ENCODE assay signal across 13 cellular contexts in the genomic region with DNA sequence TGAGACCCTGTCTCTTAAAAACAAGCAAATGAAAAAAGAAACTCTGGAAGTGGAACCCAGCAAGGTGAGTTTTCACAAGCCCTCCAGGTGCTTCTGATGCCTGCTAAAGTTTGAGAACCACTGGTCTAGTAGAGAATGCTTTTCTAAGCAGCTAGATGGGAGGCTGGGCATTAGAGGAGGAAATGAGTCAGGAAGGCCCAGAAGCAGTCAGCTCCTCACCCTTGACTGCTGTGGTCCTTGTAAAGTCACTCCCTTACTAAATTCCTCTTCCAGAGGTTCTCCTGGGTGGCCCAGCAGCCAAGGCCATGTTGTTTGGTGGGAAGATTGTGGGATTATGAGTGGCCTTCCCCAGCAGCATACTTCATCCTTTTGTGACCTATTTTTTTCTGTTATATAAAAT. TPM values are rescaled to one million over a fixed set of nuclear protein-coding genes. Genes with fewer than 3 reads are reported as not detected.
DNase-seq lines count a peak whose midpoint lies in the region; ATAC-seq and TF ChIP-seq lines count a peak whose summit lies in the region.
"Had no signal": no experiment of that assay in that cellular context is flagged by ENCODE, and none has a peak within 500 bp of the region (broad histone marks: within the 10 kb centered on the region; RNA-seq: fewer than 3 reads in every experiment).

No MANE protein-coding gene starts in this region.

- no peak overlapping the region for H3K9ac ChIP-seq in Loucy (ENCODE audit: low read depth, low read length, poor library complexity, severe bottlenecking)

- no peaks in the 10 kb centered on the region for H3K36me3 ChIP-seq in Loucy (ENCODE audit: insufficient read depth, low read length)
- H3K36me3 ChIP-seq in naive thymus-derived CD4-positive, alpha-beta T cell (ENCODE audit: control insufficient read depth in 2 of 3, insufficient read depth in 3 of 3, low read length in 3 of 3): no peaks in the 10 kb centered on the region
- H3K36me3 ChIP-seq: uterus had no signal

- H3K4me2 ChIP-seq in Loucy (ENCODE audit: low read depth, low read length, poor library complexity, severe bottlenecking): no peak overlapping the region

- H3K27ac Mint-ChIP-seq in naive thymus-derived CD4-positive, alpha-beta T cell: peak overlapping the region in 2 of 9 donors; percentile 21 to 38

- 0 out of 2 replicates have a peak overlapping the region, but pooled peaks have one; percentile 9 for H2AFZ ChIP-seq in Loucy (ENCODE audit: low read length)

- CTCF ChIA-PET in naive thymus-derived CD4-positive, alpha-beta T cell (lab: Charles Lee): no interaction called here

- H3K9me3 ChIP-seq in Loucy (ENCODE audit: insufficient read depth, low read depth, low read length): no peaks in the 10 kb centered on the region
- no peaks in the 10 kb centered on the region for H3K9me3 ChIP-seq in naive thymus-derived CD4-positive, alpha-beta T cell (ENCODE audit: control insufficient read depth in 2 of 3, low read length in 3 of 3)
- H3K9me3 ChIP-seq: uterus had no signal

- TF ChIP-seq CTCF in Loucy (conservative IDR thresholded peaks at IDR 0.05; ENCODE audit: low read length) (no peak), astrocyte of the cerebellum (IDR thresholded peaks at IDR 0.05; ENCODE audit: low read depth, low read length, missing control alignments) (no peak)

- H3K4me1 ChIP-seq in Loucy (ENCODE audit: insufficient read depth, low read length, poor library complexity, severe bottlenecking): peaks cover 10% of the 10 kb centered on the region
- H3K4me1 ChIP-seq in naive thymus-derived CD4-positive, alpha-beta T cell (ENCODE audit: control insufficient read depth in 2 of 2, insufficient read depth in 2 of 2, low read length in 2 of 2): no peaks in the 10 kb centered on the region
- H3K4me1 ChIP-seq: uterus had no signal

- POLR2A ChIA-PET in naive thymus-derived CD4-positive, alpha-beta T cell (lab: Charles Lee): interaction anchor here (1.1 kb wide), 1 partner anchor 19 kb away, joined by 3 read pairs; no protein-coding TSS in a partner anchor

- ATAC-seq in naive thymus-derived CD4-positive, alpha-beta T cell: peak; percentile 58
- no peak for ATAC-seq in GM18498 (IDR thresholded peaks at IDR 0.05; ENCODE audit: unreplicated experiment)
- ATAC-seq in GM21576 (IDR thresholded peaks at IDR 0.05; ENCODE audit: unreplicated experiment): no peak
- ATAC-seq: HepG2, right cardiac atrium had no signal

- no peaks in the 10 kb centered on the region for H3K79me2 ChIP-seq in Loucy (ENCODE audit: insufficient read depth, low read length)

- H3K9me3 Mint-ChIP-seq in naive thymus-derived CD4-positive, alpha-beta T cell: peaks cover 0 to 5% (median 0%) of the 10 kb centered on the region in 11 donors

- peaks cover 0 to 4% (median 0%) of the 10 kb centered on the region in 5 donors for H3K27me3 Mint-ChIP-seq in naive thymus-derived CD4-positive, alpha-beta T cell

- DNase-seq in GM03348 (ENCODE audit: low spot score): peak; percentile 66
- DNase-seq in astrocyte of the cerebellum (ENCODE audit: low read depth): peak; percentile 4
- no peak for DNase-seq in naive thymus-derived CD4-positive, alpha-beta T cell
- no peak for DNase-seq in SKM-1 (lab: John Stamatoyannopoulos, UW; ENCODE audit: unreplicated experiment)
- DNase-seq: cortex of kidney, DMS153, hippocampal formation, right cardiac atrium, uterus had no signal

- no peak overlapping the region for H3K27ac ChIP-seq in naive thymus-derived CD4-positive, alpha-beta T cell (ENCODE audit: low read depth, low read length)
- H3K27ac ChIP-seq: uterus had no signal

- no peaks in the 10 kb centered on the region for H3K36me3 Mint-ChIP-seq in naive thymus-derived CD4-positive, alpha-beta T cell

- H3K4me1 Mint-ChIP-seq in naive thymus-derived CD4-positive, alpha-beta T cell: peaks cover 0 to 24% (median 14%) of the 10 kb centered on the region in 7 donors

- in situ Hi-C loops in astrocyte of the cerebellum (cut with HindIII; ENCODE audit: low sequenced_read_pairs): no loop called here

- no peaks in the 10 kb centered on the region for H4K20me1 ChIP-seq in Loucy (ENCODE audit: insufficient read depth, low read length, poor library complexity, severe bottlenecking)

- no peaks in the 10 kb centered on the region for H3K9me2 ChIP-seq in Loucy (replicated peaks; ENCODE audit: low read depth, low read length)

- no peak overlapping the region for H3K4me3 ChIP-seq in Loucy (ENCODE audit: low read length, poor library complexity, severe bottlenecking)
- H3K4me3 ChIP-seq in astrocyte of the cerebellum (ENCODE audit: low read depth, low read length): no peak overlapping the region
- H3K4me3 ChIP-seq in naive thymus-derived CD4-positive, alpha-beta T cell (ENCODE audit: low read length): no peak overlapping the region
- H3K4me3 ChIP-seq: uterus had no signal

- H3K4me3 Mint-ChIP-seq in naive thymus-derived CD4-positive, alpha-beta T cell: no peak overlapping the region

- no peaks in the 10 kb centered on the region for H3F3A ChIP-seq in Loucy (ENCODE audit: low read depth)

- no peaks in the 10 kb centered on the region for H3K27me3 ChIP-seq in Loucy (ENCODE audit: insufficient read depth, low read length, poor library complexity, severe bottlenecking)
- no peaks in the 10 kb centered on the region for H3K27me3 ChIP-seq in naive thymus-derived CD4-positive, alpha-beta T cell (ENCODE audit: control insufficient read depth in 2 of 2, insufficient read depth in 2 of 2, low read length in 2 of 2)
- H3K27me3 ChIP-seq: uterus had no signal

- intact Hi-C loops in naive thymus-derived CD4-positive, alpha-beta T cell (cut with micrococcal nuclease): no loop called here

RNA-seq across cellular contexts. Expression of a gene that starts 52.0 kb away (rescaled TPM):
- 100 to 1,000 TPM; 200 to 720 (median 447) TPM for total RNA-seq in naive thymus-derived CD4-positive, alpha-beta T cell
- polyA plus RNA-seq in naive thymus-derived CD4-positive, alpha-beta T cell: 100 to 1,000 TPM; 226 to 330 TPM

Comparison
In these comparisons a context has a peak if more than half of its experiments do, and no peak if none do; other contexts are left out.
1. DNase-seq: peak in GM03348 (single experiment) and astrocyte of the cerebellum (single experiment); none in naive thymus-derived CD4-positive, alpha-beta T cell (0 of 9) and SKM-1 (single experiment).